ENCODE assay signal across 14 cellular contexts in the genomic region with DNA sequence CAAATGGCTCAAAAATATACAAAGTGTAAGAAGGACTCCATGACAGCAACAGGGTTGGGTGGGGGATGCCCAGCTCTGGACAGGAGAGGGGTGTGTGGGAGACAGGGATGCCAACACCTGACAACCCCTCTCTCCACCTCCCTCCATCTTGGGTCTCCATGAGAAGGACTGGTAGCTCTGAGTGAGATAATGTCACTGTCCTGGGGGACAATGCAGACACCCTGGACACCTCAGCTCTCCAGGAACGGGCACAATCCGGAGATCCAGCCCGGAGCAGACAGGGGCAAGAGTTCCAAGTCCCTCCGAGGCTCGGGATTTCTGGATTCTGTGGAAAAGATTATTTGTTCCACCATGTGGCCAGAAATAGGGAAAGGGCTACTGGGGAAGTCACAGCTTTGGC.
"Had no signal": no experiment of that assay in that cellular context is flagged by ENCODE, and none has a peak within 500 bp of the region (broad histone marks: within the 10 kb centered on the region; RNA-seq: fewer than 3 reads in every experiment).

No MANE protein-coding gene starts in this region.

- DNase-seq: activated CD4-positive, alpha-beta T cell treated with anti-CD3 and anti-CD28 coated beads for 1 hour; activated naive CD4-positive, alpha-beta T cell treated with anti-CD3 and anti-CD28 coated beads, Interleukin-2, amount 50 U/mL, for 16 hours; activated T-cell treated with anti-CD3 and anti-CD28 coated beads, Interleukin-2, amount 50 U/mL, for 4 hours; dermis blood vessel endothelial cell; foreskin fibroblast; midbrain; retina; stimulated activated naive CD8-positive, alpha-beta T cell treated with anti-CD3 and anti-CD28 coated beads, Interleukin-15, Interleukin-2, amounts not matched to agents 100 U/mL and 50 U/mL, for 24 hours; trophoblast cell had no signal

- ATAC-seq: activated T-cell treated with anti-CD3 and anti-CD28 coated beads, Interleukin-2, amount 50 U/mL, for 4 hours; left colon; stimulated activated naive CD8-positive, alpha-beta T cell treated with anti-CD3 and anti-CD28 coated beads, Interleukin-15, Interleukin-2, amounts not matched to agents 100 U/mL and 50 U/mL, for 24 hours had no signal

- H3K4me1 ChIP-seq: adrenal gland, SJSA1 had no signal

- H3K27me3 ChIP-seq: adrenal gland, hepatocyte, SJSA1 had no signal

- H3K9me3 ChIP-seq: adrenal gland had no signal

- H3K4me3 ChIP-seq: adrenal gland, hepatocyte, lung, SJSA1 had no signal

- H3K27ac ChIP-seq: adrenal gland, hepatocyte, SJSA1 had no signal

- H3K36me3 ChIP-seq: adrenal gland, SJSA1 had no signal
